Comparison of ENCODE assay signal across 28 cellular contexts in genomic region chr12:106886921-106887320, GRCh38.
"Had no signal": no experiment of that assay in that cellular context is flagged by ENCODE, and none has a peak within 500 bp of the region (broad histone marks: within the 10 kb centered on the region; RNA-seq: fewer than 3 reads in every experiment).

No MANE protein-coding gene starts in this region.

- H3K27ac ChIP-seq: stomach, suprapubic skin, testis, thoracic aorta, thyroid gland, tibial artery, tibial nerve, transverse colon, upper lobe of left lung, upper lobe of right lung, uterus, vagina had no signal

- H3K4me3 ChIP-seq: stomach, suprapubic skin, testis, thoracic aorta, thyroid gland, tibial artery, tibial nerve, transverse colon, upper lobe of left lung, upper lobe of right lung, uterus, vagina had no signal

- H3K4me1 ChIP-seq: stomach, suprapubic skin, testis, thyroid gland, tibial artery, tibial nerve, upper lobe of right lung, uterus, vagina had no signal

- H3K27ac Mint-ChIP-seq: stimulated activated memory B cell treated with anti-CD40 and anti-IgM and Interleukin-4, amounts not matched to agents 10 μg/mL and 1 μg/mL and 100 μg/mL, for 72 hours; stimulated activated naive B cell treated with anti-CD40 and anti-IgM and Interleukin-4, amounts not matched to agents 10 μg/mL and 1 μg/mL and 100 μg/mL, for 72 hours; stimulated activated naive CD8-positive, alpha-beta T cell treated with anti-CD3 and anti-CD28 coated beads, Interleukin-15, amount 100 ng/mL, for 72 hours; stimulated activated naive CD8-positive, alpha-beta T cell treated with anti-CD3 and anti-CD28 coated beads, Interleukin-15, Interleukin-2, amounts not matched to agents 100 ng/mL and 50 ng/mL, for 24 hours; type B pancreatic cell had no signal

- DNase-seq: stimulated activated CD4-positive, alpha-beta T cell treated with anti-CD3 and anti-CD28 coated beads, Interleukin-2, amount 100 ng/mL, for 48 hours; stimulated activated CD4-positive, alpha-beta T cell treated with anti-CD3 and anti-CD28 coated beads, Interleukin-4, amount 100 ng/mL, for 1 hour; stimulated activated CD4-positive, alpha-beta T cell treated with anti-CD3 and anti-CD28 coated beads, Interleukin-4, amount 100 ng/mL, for 24 hours; stimulated activated CD4-positive, alpha-beta T cell treated with anti-CD3 and anti-CD28 coated beads, Interleukin-4, amount 100 ng/mL, for 4 hours; stimulated activated CD8-positive, alpha-beta memory T cell treated with anti-CD3 and anti-CD28 coated beads, Interleukin-4, amount 100 ng/mL, for 48 hours; stimulated activated naive B cell treated with anti-CD40 and anti-IgM and Interleukin-4, amounts not matched to agents 10 μg/mL and 1 μg/mL and 100 μg/mL, for 72 hours; stimulated activated naive CD4-positive, alpha-beta T cell; stimulated activated naive CD4-positive, alpha-beta T cell treated with Interleukin-2 at 50 U/mL for 16 hours; stimulated activated naive CD8-positive, alpha-beta T cell treated with anti-CD3 and anti-CD28 coated beads, Interleukin-15, amount 100 ng/mL, for 72 hours; stimulated activated naive CD8-positive, alpha-beta T cell treated with anti-CD3 and anti-CD28 coated beads, Interleukin-15, Interleukin-2, amounts not matched to agents 100 U/mL and 50 U/mL, for 24 hours; stomach; substantia nigra; testis; thyroid gland; tibial artery; transverse colon; trophoblast cell; upper lobe of left lung; upper lobe of right lung; uterus had no signal

- ATAC-seq: stimulated activated memory B cell treated with anti-CD40 and anti-IgM and Interleukin-4, amounts not matched to agents 10 μg/mL and 1 μg/mL and 100 μg/mL, for 72 hours; stimulated activated naive B cell treated with anti-CD40 and anti-IgM and Interleukin-4, amounts not matched to agents 10 μg/mL and 1 μg/mL and 100 μg/mL, for 72 hours; stimulated activated naive CD8-positive, alpha-beta T cell treated with anti-CD3 and anti-CD28 coated beads, Interleukin-15, amount 100 ng/mL, for 72 hours; stimulated activated naive CD8-positive, alpha-beta T cell treated with anti-CD3 and anti-CD28 coated beads, Interleukin-15, Interleukin-2, amounts not matched to agents 100 U/mL and 50 U/mL, for 24 hours; upper lobe of right lung had no signal

- H3K36me3 ChIP-seq: uterus had no signal

- H3K9me3 Mint-ChIP-seq: stimulated activated memory B cell treated with anti-CD40 and anti-IgM and Interleukin-4, amounts not matched to agents 10 μg/mL and 1 μg/mL and 100 μg/mL, for 72 hours; stimulated activated naive B cell treated with anti-CD40 and anti-IgM and Interleukin-4, amounts not matched to agents 10 μg/mL and 1 μg/mL and 100 μg/mL, for 72 hours; stimulated activated naive CD8-positive, alpha-beta T cell treated with anti-CD3 and anti-CD28 coated beads, Interleukin-15, amount 100 ng/mL, for 72 hours; stimulated activated naive CD8-positive, alpha-beta T cell treated with anti-CD3 and anti-CD28 coated beads, Interleukin-15, Interleukin-2, amounts not matched to agents 100 ng/mL and 50 ng/mL, for 24 hours; type B pancreatic cell had no signal

- H3K4me3 Mint-ChIP-seq: stimulated activated memory B cell treated with anti-CD40 and anti-IgM and Interleukin-4, amounts not matched to agents 10 μg/mL and 1 μg/mL and 100 μg/mL, for 72 hours; stimulated activated naive B cell treated with anti-CD40 and anti-IgM and Interleukin-4, amounts not matched to agents 10 μg/mL and 1 μg/mL and 100 μg/mL, for 72 hours; stimulated activated naive CD8-positive, alpha-beta T cell treated with anti-CD3 and anti-CD28 coated beads, Interleukin-15, amount 100 ng/mL, for 72 hours; stimulated activated naive CD8-positive, alpha-beta T cell treated with anti-CD3 and anti-CD28 coated beads, Interleukin-15, Interleukin-2, amounts not matched to agents 100 ng/mL and 50 ng/mL, for 24 hours; type B pancreatic cell had no signal

- H3K9me3 ChIP-seq: stomach, suprapubic skin, testis, thoracic aorta, thyroid gland, tibial artery, tibial nerve, transverse colon, upper lobe of left lung, upper lobe of right lung, uterus, vagina had no signal

- H3K27me3 ChIP-seq: stomach, suprapubic skin, testis, thyroid gland, tibial artery, tibial nerve, transverse colon, upper lobe of left lung, upper lobe of right lung, uterus, vagina had no signal

- H3K27me3 Mint-ChIP-seq: stimulated activated naive CD8-positive, alpha-beta T cell treated with anti-CD3 and anti-CD28 coated beads, Interleukin-15, amount 100 ng/mL, for 72 hours; stimulated activated naive CD8-positive, alpha-beta T cell treated with anti-CD3 and anti-CD28 coated beads, Interleukin-15, Interleukin-2, amounts not matched to agents 100 ng/mL and 50 ng/mL, for 24 hours; type B pancreatic cell had no signal

- FAIRE-seq: urothelium cell line had no signal

- H3K4me1 Mint-ChIP-seq: stimulated activated memory B cell treated with anti-CD40 and anti-IgM and Interleukin-4, amounts not matched to agents 10 μg/mL and 1 μg/mL and 100 μg/mL, for 72 hours; stimulated activated naive B cell treated with anti-CD40 and anti-IgM and Interleukin-4, amounts not matched to agents 10 μg/mL and 1 μg/mL and 100 μg/mL, for 72 hours; stimulated activated naive CD8-positive, alpha-beta T cell treated with anti-CD3 and anti-CD28 coated beads, Interleukin-15, amount 100 ng/mL, for 72 hours had no signal
